In genomic region chr15:65528461-65529060, GRCh38 we compare ENCODE assay signal across 18 cellular contexts. TPM values are rescaled to one million over a fixed set of nuclear protein-coding genes. Genes with fewer than 3 reads are reported as not detected.
DNase-seq lines count a peak whose midpoint lies in the region; ATAC-seq and TF ChIP-seq lines count a peak whose summit lies in the region.
"Had no signal": no experiment of that assay in that cellular context is flagged by ENCODE, and none has a peak within 500 bp of the region (broad histone marks: within the 10 kb centered on the region; RNA-seq: fewer than 3 reads in every experiment).

No MANE protein-coding gene starts in this region.

- H3K4me1 ChIP-seq in DND-41 (ENCODE audit: insufficient read depth, low read length) (peaks cover 25% of the 10 kb centered on the region), GM23338 (ENCODE audit: insufficient read depth) (peaks cover 24% of the 10 kb centered on the region)

- H4K20me1 ChIP-seq in DND-41 (ENCODE audit: insufficient read depth, low read length) (peaks cover 16% of the 10 kb centered on the region), GM23338 (replicated peaks; ENCODE audit: insufficient read depth) (peaks cover 21% of the 10 kb centered on the region)

- TF ChIP-seq CTCF in DND-41 (IDR thresholded peaks at IDR 0.05; ENCODE audit: borderline replicate concordance, extremely low read depth, low read length, poor library complexity, severe bottlenecking) (no peak), GM23338 (conservative IDR thresholded peaks at IDR 0.05; ENCODE audit: low read depth in 2 of 2) (no peak), nephron (IDR thresholded peaks at IDR 0.05; ENCODE audit: unreplicated experiment in 3 of 3) (no peak)

- no peak overlapping the region for H3K4me2 ChIP-seq in DND-41 (ENCODE audit: insufficient read depth, low read length)
- no peak overlapping the region for H3K4me2 ChIP-seq in GM23338
- H3K4me2 ChIP-seq: PC-9 had no signal

- H3K27me3 ChIP-seq in DND-41 (ENCODE audit: insufficient read depth, low read length, poor library complexity): no peaks in the 10 kb centered on the region
- H3K27me3 ChIP-seq in GM23338 (ENCODE audit: insufficient read depth): no peaks in the 10 kb centered on the region
- H3K27me3 ChIP-seq: SJCRH30 had no signal

- H3K79me2 ChIP-seq in DND-41 (ENCODE audit: insufficient read depth, low read length) (peaks cover 36% of the 10 kb centered on the region), GM23338 (replicated peaks; ENCODE audit: insufficient read depth) (peaks cover 25% of the 10 kb centered on the region)

- ATAC-seq in DND-41 (ENCODE audit: insufficient read depth, low read depth): no peak
- peak; percentile 6; the same call in 1 of the 3 replicates for ATAC-seq in GM23338
- ATAC-seq in T-helper 17 cell: no peak
- ATAC-seq: CD8-positive, alpha-beta T cell had no signal

- H3K27me3 Mint-ChIP-seq in GM23338 (ENCODE audit: insufficient read depth, low read depth, poor library complexity): peaks cover 10% of the 10 kb centered on the region
- H3K27me3 Mint-ChIP-seq in T-helper 17 cell: no peaks in the 10 kb centered on the region
- no peaks in the 10 kb centered on the region for H3K27me3 Mint-ChIP-seq in nephron (ENCODE audit: low read depth)

- no peaks in the 10 kb centered on the region for H3K9me2 ChIP-seq in GM23338 (ENCODE audit: insufficient read depth)

- no peak overlapping the region for H3K27ac ChIP-seq in DND-41 (ENCODE audit: low read length)
- no peak overlapping the region for H3K27ac ChIP-seq in GM23338 (ENCODE audit: low read depth)
- H3K27ac ChIP-seq: HL-60, PC-9, SJCRH30 had no signal

- no peak overlapping the region for H3K9ac ChIP-seq in DND-41 (ENCODE audit: low read depth, low read length)

- H3K36me3 ChIP-seq in DND-41 (ENCODE audit: insufficient read depth, low read length) (peaks cover 7% of the 10 kb centered on the region; the same call in 1 of the 2 replicates), GM23338 (ENCODE audit: insufficient read depth) (no peaks in the 10 kb centered on the region)
- H3K36me3 ChIP-seq: SJCRH30 had no signal

- H3K36me3 Mint-ChIP-seq in GM23338 (ENCODE audit: low read depth) (no peaks in the 10 kb centered on the region), T-helper 17 cell (ENCODE audit: low read depth) (no peaks in the 10 kb centered on the region), nephron (ENCODE audit: low read depth) (no peaks in the 10 kb centered on the region)
- H3K36me3 Mint-ChIP-seq: CD8-positive, alpha-beta T cell had no signal

- H3K9me3 Mint-ChIP-seq in GM23338: no peaks in the 10 kb centered on the region; the same call in 2 of the 3 replicates
- H3K9me3 Mint-ChIP-seq in nephron: no peaks in the 10 kb centered on the region
- H3K9me3 Mint-ChIP-seq: CD8-positive, alpha-beta T cell had no signal

- H3K4me3 ChIP-seq in DND-41 (ENCODE audit: low read depth in 1 of 2, low read length in 2 of 2) (no peak overlapping the region), GM23338 (no peak overlapping the region)
- H3K4me3 ChIP-seq: PC-9, SJCRH30 had no signal

- H3K4me1 Mint-ChIP-seq in GM23338 (peaks cover 33% of the 10 kb centered on the region), T-helper 17 cell (peaks cover 11% of the 10 kb centered on the region), nephron (peaks cover 26% of the 10 kb centered on the region)

- no peaks in the 10 kb centered on the region for H3K9me3 ChIP-seq in DND-41 (ENCODE audit: insufficient read depth, low read length, severe bottlenecking)
- H3K9me3 ChIP-seq in T-helper 17 cell (ENCODE audit: control insufficient read depth, low read length, poor library complexity, severe bottlenecking): no peaks in the 10 kb centered on the region
- H3K9me3 ChIP-seq: SJCRH30 had no signal

- DNase-seq in DND-41: no peak
- peak; percentile 58 for DNase-seq in GM23338 (ENCODE audit: low spot score)
- no peak for DNase-seq in T-helper 17 cell
- no peak for DNase-seq in dermis blood vessel endothelial cell
- DNase-seq in cortex of kidney (lab: John Stamatoyannopoulos, UW): no peak
- no peak for DNase-seq in NCI-H1105 treated with DMSO at 0.1 percent for 48 hours (lab: John Stamatoyannopoulos, UW)
- no peak for DNase-seq in mesenteric fat pad (ENCODE audit: low spot score)
- DNase-seq: CD8-positive, alpha-beta T cell; GF-D8; H7; KBM-7; NCI-H1436; NCI-H2029; NCI-H524; PC-9; SJCRH30 had no signal

- no peak overlapping the region for H3K27ac Mint-ChIP-seq in GM23338
- H3K27ac Mint-ChIP-seq in T-helper 17 cell: peak overlapping the region; percentile 29
- H3K27ac Mint-ChIP-seq in nephron: peak overlapping the region; percentile 12 to 92 (median 87)
- H3K27ac Mint-ChIP-seq: CD8-positive, alpha-beta T cell had no signal

- H3K4me3 Mint-ChIP-seq in GM23338: no peak overlapping the region
- no peak overlapping the region for H3K4me3 Mint-ChIP-seq in T-helper 17 cell
- peak overlapping the region in 2 of 3 experiments; percentile 43 to 96 for H3K4me3 Mint-ChIP-seq in nephron

- H2AFZ ChIP-seq in DND-41 (ENCODE audit: low read depth, low read length): peak overlapping the region; percentile 4; the same call in 1 of the 2 replicates
- H2AFZ ChIP-seq in GM23338: 0 out of 2 replicates have a peak overlapping the region, but pooled peaks have one; percentile 39
- H2AFZ ChIP-seq: PC-9 had no signal

- peaks cover 12% of the 10 kb centered on the region for H3F3A ChIP-seq in GM23338 (replicated peaks; ENCODE audit: low read depth)

TF ChIP-seq in GM23338, 12 proteins besides CTCF, POLR2A, EP300 and RAD21 (continues in another document):
- TF ChIP-seq CREB1 (CRISPR knock-in tag; IDR thresholded peaks at IDR 0.05; ENCODE audit: low read depth) (no peak), EZH2phosphoT487 (IDR thresholded peaks at IDR 0.05; ENCODE audit: unreplicated experiment) (no peak), JUNB (IDR thresholded peaks at IDR 0.05; ENCODE audit: unreplicated experiment) (no peak), ZNF462 (CRISPR knock-in tag; IDR thresholded peaks at IDR 0.05) (no peak)

RNA-seq across cellular contexts. Expression of gene HACD3, which starts 1.7 kb away (rescaled TPM):
- total RNA-seq in GM23338 (2014; rRNA removed; shearing (Covaris generic)): 128 and 131 TPM in 2 replicates
- polyA plus RNA-seq in GM23338 (2016; fragmentation: Nextera tagmentation; extraction: Ambion mirVana): 115 and 123 TPM in 2 replicates
- total RNA-seq in T-helper 17 cell: 10 to 100 TPM; 14.3 to 14.8 TPM
- total RNA-seq in dermis blood vessel endothelial cell: 93.1 and 105 TPM in 2 replicates
- total RNA-seq in mesenteric fat pad: 27.9 TPM

RNA-seq across cellular contexts. Expression of gene DPP8, which starts 11.1 kb away (rescaled TPM):
- 21.7 and 23.5 TPM in 2 replicates for total RNA-seq in GM23338 (2014; rRNA removed; shearing (Covaris generic))
- polyA plus RNA-seq in GM23338 (2016; fragmentation: Nextera tagmentation; extraction: Ambion mirVana): 29.7 and 33.5 TPM in 2 replicates
- total RNA-seq in T-helper 17 cell: 10 to 100 TPM; 37.9 to 42.9 TPM
- 63.5 and 63.9 TPM in 2 replicates for total RNA-seq in dermis blood vessel endothelial cell
- total RNA-seq in mesenteric fat pad: 36.7 TPM

Comparison
In these comparisons a context has a peak if more than half of its experiments do, and no peak if none do; other contexts are left out.
1. H3K4me3 Mint-ChIP-seq: peak in nephron (2 of 3); none in GM23338 (single experiment) and T-helper 17 cell (single experiment).